Comparison of ENCODE assay signal across 18 cellular contexts in genomic region chr3:177842743-177843734, GRCh38.
DNase-seq lines count a peak whose midpoint lies in the region; ATAC-seq, FAIRE-seq and TF ChIP-seq lines count a peak whose summit lies in the region.
"Had no signal": no experiment of that assay in that cellular context is flagged by ENCODE, and none has a peak within 500 bp of the region (broad histone marks: within the 10 kb centered on the region; RNA-seq: fewer than 3 reads in every experiment).

No MANE protein-coding gene starts in this region.

- peak; percentile 91 for ATAC-seq in activated CD4-positive, alpha-beta T cell treated with anti-CD3 and anti-CD28 coated beads for 36 hours
- ATAC-seq in HG03442 (IDR thresholded peaks at IDR 0.05; ENCODE audit: unreplicated experiment) (peak; percentile 71), K562 (no peak)
- ATAC-seq: HCT116 had no signal

- H3K9me1 ChIP-seq in K562 (ENCODE audit: control insufficient read depth, insufficient read depth, low read length): no peaks in the 10 kb centered on the region

- no peak overlapping the region for H3K4me3 Mint-ChIP-seq in activated CD4-positive, alpha-beta T cell treated with anti-CD3 and anti-CD28 coated beads for 36 hours
- H3K4me3 Mint-ChIP-seq: CD8-positive, alpha-beta memory T cell; IgD-negative memory B cell had no signal

- no peak overlapping the region for H3K4me3 ChIP-seq in NB4 (ENCODE audit: low read depth, low read length)
- no peak overlapping the region for H3K4me3 ChIP-seq in K562
- H3K4me3 ChIP-seq: BLaER1 had no signal

- no peaks in the 10 kb centered on the region for H3K79me2 ChIP-seq in K562 (ENCODE audit: control insufficient read depth, insufficient read depth, low read length)

- 9% methylated on average over 8 of the region's 8 CpGs for WGBS in K562 (ENCODE audit: insufficient coverage, low coverage, missing lambda C conversion rate)

- TF ChIP-seq RAD21 in K562 (CRISPR knock-in tag; conservative IDR thresholded peaks at IDR 0.05 in 1 of 2, IDR thresholded peaks at IDR 0.05 in 1 of 2): no peak

- H3K27ac Mint-ChIP-seq in activated CD4-positive, alpha-beta T cell treated with anti-CD3 and anti-CD28 coated beads for 36 hours: no peak overlapping the region
- H3K27ac Mint-ChIP-seq: CD8-positive, alpha-beta memory T cell; IgD-negative memory B cell had no signal

- no peaks in the 10 kb centered on the region for H3K9me3 ChIP-seq in K562 (replicated peaks; ENCODE audit: control insufficient read depth, insufficient read depth, low read depth, low read length)

- H3K27ac ChIP-seq in K562 (ENCODE audit: extremely low read depth, low read depth, low read length): no peak overlapping the region
- H3K27ac ChIP-seq: 22Rv1, BLaER1 had no signal

- no peak overlapping the region for H3K4me2 ChIP-seq in K562 (ENCODE audit: insufficient read depth, low read length)
- H3K4me2 ChIP-seq: BLaER1 had no signal

- no peak for TF ChIP-seq EP300 in K562 (IDR thresholded peaks at IDR 0.05; ENCODE audit: low read length)

- no peak overlapping the region for H3K9ac ChIP-seq in K562 (ENCODE audit: insufficient read depth in 1 of 2, low read depth in 2 of 2, low read length in 2 of 2)
- H3K9ac ChIP-seq: BLaER1 had no signal

- no peaks in the 10 kb centered on the region for H4K20me1 ChIP-seq in K562 (replicated peaks; ENCODE audit: control insufficient read depth, insufficient read depth, low read length)
- H4K20me1 ChIP-seq: BLaER1 had no signal

- H3K4me1 ChIP-seq in K562 (replicated peaks in 1 of 2; ENCODE audit: control insufficient read depth in 2 of 2, insufficient read depth in 2 of 2, low read length in 2 of 2): no peaks in the 10 kb centered on the region; a peak in 1 of 5 replicates

- DNase-seq in activated CD4-positive, alpha-beta T cell treated with anti-CD3 and anti-CD28 coated beads for 36 hours: no peak
- no peak for DNase-seq in activated CD4-positive, alpha-beta T cell treated with anti-CD3 and anti-CD28 coated beads for 4 hours
- peak; percentile 64 for DNase-seq in NB4 (ENCODE audit: low read depth)
- DNase-seq in K562 (ENCODE audit: extremely low read depth in 1 of 4, low spot score in 3 of 4): no peak
- DNase-seq in GM03348 (ENCODE audit: low spot score): no peak
- DNase-seq in D341Med (ENCODE audit: low spot score): no peak
- no peak for DNase-seq in hypothalamus (lab: John Stamatoyannopoulos, UW)
- DNase-seq: CD8-positive, alpha-beta memory T cell; DMS 273 treated with DMSO at 0.1 percent for 48 hours; NCI-H1092 treated with DMSO at 0.1 percent for 48 hours; NCI-H1694; NCI-H345; RPMI8226 had no signal

- no peak for FAIRE-seq in K562 (lab: Jason Lieb, UNC)

- H3K27me3 Mint-ChIP-seq in activated CD4-positive, alpha-beta T cell treated with anti-CD3 and anti-CD28 coated beads for 36 hours: no peaks in the 10 kb centered on the region

- H3K9me3 Mint-ChIP-seq in activated CD4-positive, alpha-beta T cell treated with anti-CD3 and anti-CD28 coated beads for 36 hours (ENCODE audit: low read depth): no peaks in the 10 kb centered on the region
- H3K9me3 Mint-ChIP-seq: CD8-positive, alpha-beta memory T cell; IgD-negative memory B cell had no signal

- H3K27me3 ChIP-seq in K562 (ENCODE audit: control insufficient read depth in 2 of 2, insufficient read depth in 2 of 2, low read length in 2 of 2): peaks cover 0 to 5% of the 10 kb centered on the region in 2 experiments; a peak in 1 of 5 replicates
- H3K27me3 ChIP-seq: BLaER1 had no signal

- H2AFZ ChIP-seq in K562 (ENCODE audit: low read depth, low read length): no peak overlapping the region

- H3K36me3 ChIP-seq in K562 (ENCODE audit: control insufficient read depth, insufficient read depth, low read length): no peaks in the 10 kb centered on the region
- H3K36me3 ChIP-seq: BLaER1 had no signal

- intact Hi-C loops in activated CD4-positive, alpha-beta T cell treated with anti-CD3 and anti-CD28 coated beads for 36 hours (cut with DNase I, micrococcal nuclease): loop anchor here in 1 of 2 experiments (5.0 kb wide), 1 partner anchor 46 kb away; no protein-coding TSS in a partner anchor
- intact Hi-C loops in K562 (cut with micrococcal nuclease): no loop called here

- TF ChIP-seq POLR2A in NB4 (IDR thresholded peaks at IDR 0.05; ENCODE audit: extremely low read depth, insufficient read length) (no peak), K562 (conservative IDR thresholded peaks at IDR 0.05) (no peak)

- in situ Hi-C loops in K562 (cut with MboI): no loop called here

- CTCF ChIA-PET in activated CD4-positive, alpha-beta T cell treated with anti-CD3 and anti-CD28 coated beads for 36 hours (lab: Charles Lee): no interaction called here
- CTCF ChIA-PET in K562 (lab: Yijun Ruan, JAX; ENCODE audit: low intra/inter-chr PET ratio): no interaction called here

- TF ChIP-seq CTCF in NB4 (IDR thresholded peaks at IDR 0.05; ENCODE audit: low read depth, low read length) (no peak), K562 (IDR thresholded peaks at IDR 0.05 in 2 of 3, conservative IDR thresholded peaks at IDR 0.05 in 1 of 3; ENCODE audit: insufficient read depth in 2 of 3, low read depth in 1 of 3, low read length in 3 of 3) (no peak)

- H3K36me3 Mint-ChIP-seq in activated CD4-positive, alpha-beta T cell treated with anti-CD3 and anti-CD28 coated beads for 36 hours (ENCODE audit: low read depth): no peaks in the 10 kb centered on the region
- H3K36me3 Mint-ChIP-seq: CD8-positive, alpha-beta memory T cell; IgD-negative memory B cell had no signal

- POLR2A ChIA-PET in activated CD4-positive, alpha-beta T cell treated with anti-CD3 and anti-CD28 coated beads for 36 hours (lab: Charles Lee): interaction anchor here (0.6 kb wide), 1 partner anchor 43 kb away, joined by 3 read pairs; no protein-coding TSS in a partner anchor
- POLR2A ChIA-PET in K562 (lab: Yijun Ruan, JAX): interaction anchor here (0.9 kb wide), 1 partner anchor 24 kb away, joined by 3 read pairs; no protein-coding TSS in a partner anchor

- H3K4me1 Mint-ChIP-seq in activated CD4-positive, alpha-beta T cell treated with anti-CD3 and anti-CD28 coated beads for 36 hours: no peaks in the 10 kb centered on the region
- H3K4me1 Mint-ChIP-seq: CD8-positive, alpha-beta memory T cell had no signal

- BruUV-seq in K562 (replicated peaks; lab: Mats Ljungman, UMichigan): no TSS peak

TF ChIP-seq in K562, 482 proteins besides CTCF, POLR2A, EP300 and RAD21:
- TF ChIP-seq CEBPG (CRISPR knock-in tag; IDR thresholded peaks at IDR 0.05) (no peak), CEBPG (tag; conservative IDR thresholded peaks at IDR 0.05 in 1 of 2, IDR thresholded peaks at IDR 0.05 in 1 of 2) (peak; percentile 28 to 75; a peak in 2 of 4 replicates), PBX2 (CRISPR knock-in tag; IDR thresholded peaks at IDR 0.05; ENCODE audit: low read depth) (no peak), PBX2 (tag; conservative IDR thresholded peaks at IDR 0.05; ENCODE audit: low read depth) (no peak), NBN (IDR thresholded peaks at IDR 0.05; ENCODE audit: low read depth) (no peak), CEBPB (tag; IDR thresholded peaks at IDR 0.05) (peak; percentile 66), GATA2 (CRISPR knock-in tag; IDR thresholded peaks at IDR 0.05) (no peak), SRSF9 (IDR thresholded peaks at IDR 0.05; ENCODE audit: borderline replicate concordance, low read depth, low read length) (no peak)
